In the genomic region with DNA sequence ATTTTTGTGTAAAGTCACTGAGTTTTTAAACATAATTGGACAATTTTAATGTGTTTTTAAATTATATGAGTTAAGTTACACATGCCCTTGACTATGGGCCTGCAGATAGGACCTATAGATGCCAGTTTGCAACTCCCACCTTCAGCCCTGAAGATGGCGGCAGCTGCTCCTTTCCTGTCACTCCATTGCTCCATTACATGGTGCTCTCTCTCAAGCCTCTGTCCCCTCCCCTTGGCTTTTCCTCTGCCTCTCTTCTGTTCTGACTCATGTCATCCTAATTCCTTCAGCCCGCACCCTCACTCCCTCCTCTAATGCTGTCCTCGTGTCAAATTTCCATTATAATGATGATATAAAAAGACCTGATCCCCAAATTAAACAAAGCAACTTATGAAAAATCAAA, we compare ENCODE assay signal across 20 cellular contexts.
"Had no signal": no experiment of that assay in that cellular context is flagged by ENCODE, and none has a peak within 500 bp of the region (broad histone marks: within the 10 kb centered on the region; RNA-seq: fewer than 3 reads in every experiment).

No MANE protein-coding gene starts in this region.

- H3K4me2 ChIP-seq: neural progenitor cell had no signal

- H3K9ac ChIP-seq: neural progenitor cell had no signal

- H3K4me3 ChIP-seq: heart right ventricle, left ventricle myocardium inferior, neural progenitor cell, right lobe of liver, skin epidermis, thoracic aorta, vagina had no signal

- H3K36me3 ChIP-seq: heart right ventricle, left ventricle myocardium inferior, neural progenitor cell, right lobe of liver, thoracic aorta, vagina had no signal

- FAIRE-seq: islet of Langerhans had no signal

- DNase-seq: activated CD4-positive, alpha-beta memory T cell treated with anti-CD3 and anti-CD28 coated beads for 36 hours; activated CD4-positive, alpha-beta T cell treated with anti-CD3 and anti-CD28 coated beads for 48 hours; activated CD8-positive, alpha-beta memory T cell treated with anti-CD3 and anti-CD28 coated beads, Interleukin-2, amount 50 U/mL, for 4 hours; activated effector memory CD4-positive, alpha-beta T cell treated with anti-CD3 and anti-CD28 coated beads, Interleukin-2, amount 50 U/mL, for 16 hours; activated naive CD4-positive, alpha-beta T cell treated with anti-CD3 and anti-CD28 coated beads for 36 hours; activated naive CD8-positive, alpha-beta T cell treated with anti-CD3 and anti-CD28 coated beads, Interleukin-2, amount 10 ng/mL, durations not matched to agents 7 days and 5 days; activated T-cell treated with anti-CD3 and anti-CD28 coated beads, Interleukin-2, amount 50 U/mL, for 1 hour; foreskin melanocyte; naive thymus-derived CD8-positive, alpha-beta T cell; stimulated activated CD4-positive, alpha-beta T cell treated with anti-CD3 and anti-CD28 coated beads, Interleukin-12 subunit alpha, Interleukin-12 subunit beta, amount 100 ng/mL, for 4 hours; stimulated activated CD4-positive, alpha-beta T cell treated with anti-CD3 and anti-CD28 coated beads, Interleukin-4, amount 100 ng/mL, for 1 hour had no signal

- H3K27ac ChIP-seq: heart right ventricle, left ventricle myocardium inferior, neural progenitor cell, right lobe of liver, skin epidermis, thoracic aorta, vagina, VCaP had no signal

- H2AFZ ChIP-seq: neural progenitor cell had no signal

- H3K27me3 ChIP-seq: neural progenitor cell, right lobe of liver, vagina had no signal

- H3K9me3 ChIP-seq: heart right ventricle, left ventricle myocardium inferior, right lobe of liver, thoracic aorta, vagina had no signal

- H3K4me1 ChIP-seq: heart right ventricle, left ventricle myocardium inferior, right lobe of liver, vagina had no signal
